9 cellular contexts compared by ENCODE assay signal in genomic region chr2:102356381-102356712, GRCh38. TPM values are rescaled to one million over a fixed set of nuclear protein-coding genes. Genes with fewer than 3 reads are reported as not detected.
DNase-seq lines count a peak whose midpoint lies in the region; TF ChIP-seq lines count a peak whose summit lies in the region.
"Had no signal": no experiment of that assay in that cellular context is flagged by ENCODE, and none has a peak within 500 bp of the region (broad histone marks: within the 10 kb centered on the region; RNA-seq: fewer than 3 reads in every experiment).

No MANE protein-coding gene starts in this region.

- peaks cover 34% of the 10 kb centered on the region for H3K27me3 ChIP-seq in iPS-20b (ENCODE audit: insufficient read depth, low read length)
- H3K27me3 ChIP-seq in tibial artery = no peaks in the 10 kb centered on the region
- no peaks in the 10 kb centered on the region for H3K27me3 ChIP-seq in BE2C

- peaks cover 24% of the 10 kb centered on the region for H3K36me3 Mint-ChIP-seq in activated CD4-positive, alpha-beta memory T cell treated with anti-CD3 and anti-CD28 coated beads, Interleukin-2, amount 10 ng/mL, durations not matched to agents 7 days and 5 days (ENCODE audit: low read depth)

- H3K27ac ChIP-seq in iPS-20b (ENCODE audit: low read length) = no peak overlapping the region
- peak overlapping the region; percentile 30 to 61 for H3K27ac ChIP-seq in tibial artery

- H3K9me3 Mint-ChIP-seq in activated CD4-positive, alpha-beta memory T cell treated with anti-CD3 and anti-CD28 coated beads, Interleukin-2, amount 10 ng/mL, durations not matched to agents 7 days and 5 days = no peaks in the 10 kb centered on the region

- no peak for TF ChIP-seq CTCF in tibial artery (IDR thresholded peaks at IDR 0.05)
- no peak for TF ChIP-seq CTCF in BE2C (IDR thresholded peaks at IDR 0.05; ENCODE audit: low read depth, low read length)

- no peaks in the 10 kb centered on the region for H3K27me3 Mint-ChIP-seq in activated CD4-positive, alpha-beta memory T cell treated with anti-CD3 and anti-CD28 coated beads, Interleukin-2, amount 10 ng/mL, durations not matched to agents 7 days and 5 days

- H3K4me1 ChIP-seq in iPS-20b (ENCODE audit: insufficient read depth, low read length) = peaks cover 2% of the 10 kb centered on the region; the same call in 1 of the 2 replicates
- peaks cover 0 to 10% (median 4%) of the 10 kb centered on the region in 4 donors for H3K4me1 ChIP-seq in tibial artery
- H3K4me1 ChIP-seq in BE2C = no peaks in the 10 kb centered on the region

- peak overlapping the region; percentile 64; the same call in 1 of the 2 replicates for H3K9ac ChIP-seq in iPS-20b (ENCODE audit: low read depth, low read length)

- H3K9me3 ChIP-seq in iPS-20b (ENCODE audit: insufficient read depth, low read depth, low read length) = no peaks in the 10 kb centered on the region
- H3K9me3 ChIP-seq in tibial artery = no peaks in the 10 kb centered on the region
- H3K9me3 ChIP-seq in BE2C = no peaks in the 10 kb centered on the region

- peak overlapping the region; percentile 73; the same call in 1 of the 2 replicates for H3K4me3 ChIP-seq in iPS-20b (ENCODE audit: low read length)
- H3K4me3 ChIP-seq in tibial artery = peak overlapping the region; percentile 59 to 60
- H3K4me3 ChIP-seq in BE2C (ENCODE audit: low read depth, low read length) = no peak overlapping the region

- H3K4me1 Mint-ChIP-seq in activated CD4-positive, alpha-beta memory T cell treated with anti-CD3 and anti-CD28 coated beads, Interleukin-2, amount 10 ng/mL, durations not matched to agents 7 days and 5 days = peaks cover 49% of the 10 kb centered on the region

- peak overlapping the region; percentile 98 for H3K4me3 Mint-ChIP-seq in activated CD4-positive, alpha-beta memory T cell treated with anti-CD3 and anti-CD28 coated beads, Interleukin-2, amount 10 ng/mL, durations not matched to agents 7 days and 5 days

- peak; percentile 67 for DNase-seq in activated T-cell treated with anti-CD3 and anti-CD28 coated beads, Interleukin-2, amount 50 U/mL, for 1 hour
- DNase-seq in activated T-cell treated with anti-CD3 and anti-CD28 coated beads for 4 hours (no peak), tibial artery (no peak), BE2C (no peak), Ammon's horn (ENCODE audit: low spot score) (no peak), NCI-H345 treated with DMSO at 0.1 percent for 48 hours (lab: John Stamatoyannopoulos, UW; ENCODE audit: unreplicated experiment) (no peak)
- DNase-seq in activated CD4-positive, alpha-beta memory T cell treated with anti-CD3 and anti-CD28 coated beads, Interleukin-2, amount 10 ng/mL, durations not matched to agents 7 days and 5 days = no peak

- CTCF ChIA-PET in activated CD4-positive, alpha-beta memory T cell treated with anti-CD3 and anti-CD28 coated beads, Interleukin-2, amount 10 ng/mL, durations not matched to agents 7 days and 5 days (lab: Charles Lee) = interaction anchor here (0.6 to 1.6 kb wide), 25 partner anchors 8 to 357 kb away, joined by 3 to 22 read pairs (median 4); partner anchors contain the start of gene SLC9A4

- no peaks in the 10 kb centered on the region for H3K36me3 ChIP-seq in iPS-20b (ENCODE audit: insufficient read depth, low read depth, low read length)
- no peaks in the 10 kb centered on the region for H3K36me3 ChIP-seq in tibial artery
- no peaks in the 10 kb centered on the region for H3K36me3 ChIP-seq in BE2C

- peak overlapping the region; percentile 87 for H3K27ac Mint-ChIP-seq in activated CD4-positive, alpha-beta memory T cell treated with anti-CD3 and anti-CD28 coated beads, Interleukin-2, amount 10 ng/mL, durations not matched to agents 7 days and 5 days

- intact Hi-C loops in tibial artery (cut with DNase I; ENCODE audit: low total_unique reads) = loop anchor here (10.0 kb wide), 1 partner anchor 112 kb away; no protein-coding TSS in a partner anchor

- POLR2A ChIA-PET in activated CD4-positive, alpha-beta memory T cell treated with anti-CD3 and anti-CD28 coated beads, Interleukin-2, amount 10 ng/mL, durations not matched to agents 7 days and 5 days (lab: Charles Lee) = interaction anchor here (0.6 to 1.4 kb wide), 9 partner anchors 9 to 336 kb away, joined by 3 to 10 read pairs (median 4); partner anchors contain the start of gene IL18RAP

RNA-seq across cellular contexts. Expression of gene IL18R1, which starts 0.8 kb away (rescaled TPM):
- 10 to 100 TPM; 22.8 to 24.0 TPM for total RNA-seq in activated CD4-positive, alpha-beta memory T cell treated with anti-CD3 and anti-CD28 coated beads, Interleukin-2, amount 10 ng/mL, durations not matched to agents 7 days and 5 days
- polyA plus RNA-seq in BE2C (2012; ENCODE audit: insufficient read depth, insufficient read length, low read depth) = not detected

RNA-seq across cellular contexts. Expression of gene IL1RL1, which starts 45.0 kb away (rescaled TPM):
- total RNA-seq in activated CD4-positive, alpha-beta memory T cell treated with anti-CD3 and anti-CD28 coated beads, Interleukin-2, amount 10 ng/mL, durations not matched to agents 7 days and 5 days = under 1 TPM; 0.58 to 0.71 TPM
- polyA plus RNA-seq in BE2C (2012; ENCODE audit: insufficient read depth, insufficient read length, low read depth) = not detected
- total RNA-seq: Daoy had no signal
